ENCODE assay signal across 8 cellular contexts in the genomic region with DNA sequence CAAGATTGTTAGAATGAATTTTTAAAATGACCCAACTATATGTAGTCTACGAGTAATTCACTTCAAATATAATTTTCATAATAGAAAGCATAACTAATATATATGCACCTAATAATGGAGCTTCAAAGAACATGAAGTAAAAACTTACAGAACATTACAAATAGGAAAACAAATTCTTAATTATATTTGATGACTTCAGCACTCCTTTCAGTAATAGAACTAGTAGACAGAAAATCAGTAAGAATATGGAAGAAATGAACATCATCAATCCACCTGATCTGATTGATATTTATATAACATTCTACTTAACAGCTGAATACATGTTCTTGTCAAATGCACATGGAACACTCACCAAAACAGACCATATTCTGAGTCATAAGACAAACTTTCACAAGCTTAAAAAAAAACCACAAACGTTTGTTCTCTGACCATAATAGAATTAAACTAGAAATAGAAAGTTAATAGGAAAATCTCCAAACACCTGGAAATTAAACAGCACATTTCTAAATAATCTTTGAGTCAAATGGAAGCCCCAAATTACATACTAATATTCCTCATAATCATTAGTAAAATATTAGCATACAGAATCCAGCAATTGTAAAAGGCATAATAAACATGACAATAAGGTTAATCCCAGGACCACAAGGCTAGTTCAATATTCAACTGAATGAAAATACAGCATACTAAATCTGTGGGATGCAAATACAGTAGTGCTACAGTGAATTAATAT. TPM values are rescaled to one million over a fixed set of nuclear protein-coding genes. Genes with fewer than 3 reads are reported as not detected.
DNase-seq lines count a peak whose midpoint lies in the region; ATAC-seq, FAIRE-seq and TF ChIP-seq lines count a peak whose summit lies in the region.

No MANE protein-coding gene starts in this region.

- H3K9me1 ChIP-seq in keratinocyte (ENCODE audit: control insufficient read depth, extremely low read depth, insufficient read depth, low read length) = no peaks in the 10 kb centered on the region

- H3K36me3 Mint-ChIP-seq in type B pancreatic cell = peaks cover 29% of the 10 kb centered on the region

- H3K4me1 ChIP-seq in keratinocyte (ENCODE audit: control insufficient read depth, extremely low read depth, insufficient read depth, low read length) = peaks cover 12% of the 10 kb centered on the region

- peaks cover 19% of the 10 kb centered on the region for H3K9me3 Mint-ChIP-seq in type B pancreatic cell

- H3K4me3 ChIP-seq in NB4 (ENCODE audit: low read depth, low read length) (no peak overlapping the region), keratinocyte (ENCODE audit: control insufficient read depth in 2 of 3, extremely low read depth in 1 of 3, insufficient read depth in 2 of 3, low read depth in 1 of 3, low read length in 3 of 3) (peak overlapping the region in 1 of 3 experiments; percentile 18)

- dilution Hi-C loops in keratinocyte (cut with MboI; ENCODE audit: extremely low pct_ligation_motif_present, low sequenced_read_pairs) = no loop called here

- no peak for TF ChIP-seq POLR2A in NB4 (IDR thresholded peaks at IDR 0.05; ENCODE audit: extremely low read depth, insufficient read length)

- peak overlapping the region; percentile 51 for H3K4me2 ChIP-seq in keratinocyte (ENCODE audit: control insufficient read depth, extremely low read depth, insufficient read depth, low read depth, low read length)

- ATAC-seq in GM18499 (IDR thresholded peaks at IDR 0.05; ENCODE audit: insufficient read depth, unreplicated experiment) (peak; percentile 82), HG02610 (IDR thresholded peaks at IDR 0.05; ENCODE audit: unreplicated experiment) (peak; percentile 83), left lobe of liver (no peak), GM19324 (IDR thresholded peaks at IDR 0.05; ENCODE audit: low FRiP score, unreplicated experiment) (no peak)

- H3K4me1 Mint-ChIP-seq in type B pancreatic cell (ENCODE audit: unreplicated experiment) = peaks cover 14% of the 10 kb centered on the region

- no peak for TF ChIP-seq CTCF in NB4 (IDR thresholded peaks at IDR 0.05; ENCODE audit: low read depth, low read length)
- no peak for TF ChIP-seq CTCF in keratinocyte (optimal IDR thresholded peaks at IDR 0.05 in 1 of 3, IDR thresholded peaks at IDR 0.05 in 1 of 3, conservative IDR thresholded peaks at IDR 0.05 in 1 of 3; ENCODE audit: extremely low read depth in 1 of 3, insufficient read depth in 2 of 3, low read length in 3 of 3)
- TF ChIP-seq CTCF in type B pancreatic cell (conservative IDR thresholded peaks at IDR 0.05) = no peak

- H3K27me3 ChIP-seq in keratinocyte (ENCODE audit: control insufficient read depth, extremely low read depth, insufficient read depth, low read length) = no peaks in the 10 kb centered on the region

- no peaks in the 10 kb centered on the region for H3K27me3 Mint-ChIP-seq in type B pancreatic cell

- peak; percentile 78 for DNase-seq in NB4 (ENCODE audit: low read depth)
- DNase-seq in keratinocyte (ENCODE audit: low read depth, low spot score) = no peak
- DNase-seq in T1000 (lab: John Stamatoyannopoulos, UW) = no peak
- no peak for DNase-seq in left lobe of liver (ENCODE audit: low spot score)
- DNase-seq in type B pancreatic cell (ENCODE audit: extremely low spot score, unreplicated experiment) = no peak

- H3K9me3 ChIP-seq in keratinocyte (ENCODE audit: control insufficient read depth, low read depth, low read length) = no peaks in the 10 kb centered on the region

- H3K36me3 ChIP-seq in keratinocyte (ENCODE audit: control insufficient read depth in 2 of 2, extremely low read depth in 1 of 2, insufficient read depth in 2 of 2, low read length in 2 of 2) = no peaks in the 10 kb centered on the region

- no peak overlapping the region for H3K9ac ChIP-seq in keratinocyte (ENCODE audit: control insufficient read depth, extremely low read depth, insufficient read depth, low read length)

- H3K27ac ChIP-seq in keratinocyte (ENCODE audit: control insufficient read depth, insufficient read depth, low read length) = no peak overlapping the region

- H2AFZ ChIP-seq in keratinocyte (ENCODE audit: control insufficient read depth, low read length) = no peak overlapping the region

- H3K79me2 ChIP-seq in keratinocyte (ENCODE audit: control insufficient read depth, insufficient read depth, low read length) = peaks cover 12% of the 10 kb centered on the region

- H3K4me3 Mint-ChIP-seq in type B pancreatic cell = no peak overlapping the region

- no peak for FAIRE-seq in keratinocyte (lab: Jason Lieb, UNC)

- no peak overlapping the region for H3K27ac Mint-ChIP-seq in type B pancreatic cell

- H4K20me1 ChIP-seq in keratinocyte (ENCODE audit: control insufficient read depth, extremely low read depth, insufficient read depth, low read length) = no peaks in the 10 kb centered on the region

RNA-seq across cellular contexts. Expression of a gene that starts 48.0 kb away (rescaled TPM):
- polyA plus RNA-seq in keratinocyte = 9.4 to 12.4 TPM (median 9.4 TPM) in 3 replicates
- polyA plus RNA-seq in keratinocyte (2011; ENCODE audit: low read depth) = 19.9 TPM
- polyA plus RNA-seq in keratinocyte (2011; cell fraction: cytosol; rRNA removed) = 6.7 and 14.0 TPM in 2 replicates
- 16.6 and 17.8 TPM in 2 replicates for polyA plus RNA-seq in keratinocyte (2011; cell fraction: nucleus; rRNA removed)
- 4.8 and 9.5 TPM in 2 replicates for polyA plus RNA-seq in keratinocyte (2012; ENCODE audit: low replicate concordance)
- 10.1 to 45.0 TPM (median 27.8 TPM) in 3 replicates for polyA minus RNA-seq in keratinocyte
- 15.5 TPM for polyA minus RNA-seq in keratinocyte (2011; cell fraction: cytosol; rRNA and poly(A)+ RNA removed)
- polyA minus RNA-seq in keratinocyte (2011; cell fraction: nucleus; rRNA and poly(A)+ RNA removed) = 28.3 and 64.5 TPM in 2 replicates
- 9.0 TPM for total RNA-seq in left lobe of liver
- total RNA-seq in type B pancreatic cell (ENCODE audit: low replicate concordance) = 29.6 and 34.4 TPM in 2 replicates

Comparison
In these comparisons a context has a peak if more than half of its experiments do, and no peak if none do; other contexts are left out.
1. ATAC-seq: peak in GM18499 (single experiment) and HG02610 (single experiment); none in left lobe of liver (single experiment) and GM19324 (single experiment).